Comparison of ENCODE assay signal across 19 cellular contexts in genomic region chr16:2950773-2951172, GRCh38. TPM values are rescaled to one million over a fixed set of nuclear protein-coding genes. Genes with fewer than 3 reads are reported as not detected.
DNase-seq lines count a peak whose midpoint lies in the region; ATAC-seq, FAIRE-seq and TF ChIP-seq lines count a peak whose summit lies in the region.
"Had no signal": no experiment of that assay in that cellular context is flagged by ENCODE, and none has a peak within 500 bp of the region (broad histone marks: within the 10 kb centered on the region; RNA-seq: fewer than 3 reads in every experiment).

No MANE protein-coding gene starts in this region.

- WGBS in K562 (ENCODE audit: insufficient coverage, low coverage, missing lambda C conversion rate): 14% methylated on average over 16 of the region's 16 CpGs
- WGBS in transverse colon (ENCODE audit: low coverage in 1 of 2), 2 donors: 85% methylated on average over 16 of the region's 16 CpGs; no CpG with 5 or more reads in 1 of the 2 donors

- H2AFZ ChIP-seq in K562 (ENCODE audit: low read depth, low read length): no peak overlapping the region
- H2AFZ ChIP-seq: GM23338 had no signal

- H4K20me1 ChIP-seq in K562 (replicated peaks; ENCODE audit: control insufficient read depth, insufficient read depth, low read length): 0 out of 2 replicates have a peak, but pooled peaks cover 10% of the 10 kb centered on the region

- TF ChIP-seq POLR2A in K562 (conservative IDR thresholded peaks at IDR 0.05) (no peak), transverse colon (IDR thresholded peaks at IDR 0.05) (no peak)

- no peaks in the 10 kb centered on the region for H3K9me3 Mint-ChIP-seq in activated naive CD4-positive, alpha-beta T cell treated with anti-CD3 and anti-CD28 coated beads, Interleukin-2, amount 10 ng/mL, durations not matched to agents 7 days and 5 days
- H3K9me3 Mint-ChIP-seq in activated naive CD4-positive, alpha-beta T cell treated with anti-CD3 and anti-CD28 coated beads for 36 hours: no peaks in the 10 kb centered on the region
- no peaks in the 10 kb centered on the region for H3K9me3 Mint-ChIP-seq in stimulated activated naive B cell treated with anti-CD40 and anti-IgM and Interleukin-4, amounts not matched to agents 10 μg/mL and 1 μg/mL and 100 μg/mL, for 72 hours
- H3K9me3 Mint-ChIP-seq: CD4-positive, alpha-beta T cell; GM23338 had no signal

- peak overlapping the region; percentile 70 for H3K27ac Mint-ChIP-seq in activated naive CD4-positive, alpha-beta T cell treated with anti-CD3 and anti-CD28 coated beads, Interleukin-2, amount 10 ng/mL, durations not matched to agents 7 days and 5 days
- no peak overlapping the region for H3K27ac Mint-ChIP-seq in activated naive CD4-positive, alpha-beta T cell treated with anti-CD3 and anti-CD28 coated beads for 36 hours
- H3K27ac Mint-ChIP-seq in stimulated activated naive B cell treated with anti-CD40 and anti-IgM and Interleukin-4, amounts not matched to agents 10 μg/mL and 1 μg/mL and 100 μg/mL, for 72 hours: peak overlapping the region; percentile 37
- H3K27ac Mint-ChIP-seq: CD4-positive, alpha-beta T cell; GM23338 had no signal

- in situ Hi-C loops in K562 (cut with MboI): no loop called here
- in situ Hi-C loops in transverse colon (cut with MboI; ENCODE audit: low pct_ligation_motif_present in 1 of 4, low pct_unique_long_range_greater_than_20kb in 1 of 4, low sequenced_read_pairs in 3 of 4): no loop called here

- CTCF ChIA-PET in activated naive CD4-positive, alpha-beta T cell treated with anti-CD3 and anti-CD28 coated beads, Interleukin-2, amount 10 ng/mL, durations not matched to agents 7 days and 5 days (lab: Charles Lee): interaction anchor here (1.1 kb wide), 1 partner anchor 13 kb away, joined by 4 read pairs; the partner anchor contains the start of gene KREMEN2
- CTCF ChIA-PET in activated naive CD4-positive, alpha-beta T cell treated with anti-CD3 and anti-CD28 coated beads for 36 hours (lab: Charles Lee): no interaction called here
- CTCF ChIA-PET in K562 (lab: Yijun Ruan, JAX; ENCODE audit: low intra/inter-chr PET ratio): interaction anchor here (1.1 kb wide), 1 partner anchor 11 kb away, joined by 4 read pairs; no protein-coding TSS in a partner anchor

- peak; percentile 62 for FAIRE-seq in K562 (lab: Jason Lieb, UNC)
- FAIRE-seq: D721Med, G401.6, GM12892, GM18507, H54 had no signal

- H3K27ac ChIP-seq in K562 (ENCODE audit: extremely low read depth, low read depth, low read length) (no peak overlapping the region), transverse colon (no peak overlapping the region)
- H3K27ac ChIP-seq: C4-2B had no signal

- peaks cover 14% of the 10 kb centered on the region for H3K27me3 Mint-ChIP-seq in activated naive CD4-positive, alpha-beta T cell treated with anti-CD3 and anti-CD28 coated beads, Interleukin-2, amount 10 ng/mL, durations not matched to agents 7 days and 5 days
- H3K27me3 Mint-ChIP-seq in activated naive CD4-positive, alpha-beta T cell treated with anti-CD3 and anti-CD28 coated beads for 36 hours (ENCODE audit: low read depth): no peaks in the 10 kb centered on the region
- H3K27me3 Mint-ChIP-seq in stimulated activated naive B cell treated with anti-CD40 and anti-IgM and Interleukin-4, amounts not matched to agents 10 μg/mL and 1 μg/mL and 100 μg/mL, for 72 hours: peaks cover 5 to 15% of the 10 kb centered on the region in 2 donors
- H3K27me3 Mint-ChIP-seq: CD4-positive, alpha-beta T cell had no signal

- no peaks in the 10 kb centered on the region for H3K9me1 ChIP-seq in K562 (ENCODE audit: control insufficient read depth, insufficient read depth, low read length)

- peak in 1 of 2 experiments; percentile 48; a peak in 2 of 4 replicates for TF ChIP-seq RAD21 in K562 (CRISPR knock-in tag; conservative IDR thresholded peaks at IDR 0.05 in 1 of 2, IDR thresholded peaks at IDR 0.05 in 1 of 2)

- peak; percentile 51 to 82 (median 61) for TF ChIP-seq CTCF in K562 (IDR thresholded peaks at IDR 0.05 in 2 of 3, conservative IDR thresholded peaks at IDR 0.05 in 1 of 3; ENCODE audit: insufficient read depth in 2 of 3, low read depth in 1 of 3, low read length in 3 of 3)
- TF ChIP-seq CTCF in transverse colon (IDR thresholded peaks at IDR 0.05): no peak

- peak overlapping the region in 1 of 2 experiments; percentile 81; a peak in 2 of 4 replicates for H3K9ac ChIP-seq in K562 (ENCODE audit: insufficient read depth in 1 of 2, low read depth in 2 of 2, low read length in 2 of 2)

- H3K4me3 ChIP-seq in H7 (ENCODE audit: insufficient read depth, low read depth, low read length) (no peak overlapping the region), K562 (no peak overlapping the region), transverse colon (no peak overlapping the region)
- H3K4me3 ChIP-seq: GM23338 had no signal

- no peak overlapping the region for H3K4me3 Mint-ChIP-seq in activated naive CD4-positive, alpha-beta T cell treated with anti-CD3 and anti-CD28 coated beads, Interleukin-2, amount 10 ng/mL, durations not matched to agents 7 days and 5 days
- no peak overlapping the region for H3K4me3 Mint-ChIP-seq in activated naive CD4-positive, alpha-beta T cell treated with anti-CD3 and anti-CD28 coated beads for 36 hours
- H3K4me3 Mint-ChIP-seq in stimulated activated naive B cell treated with anti-CD40 and anti-IgM and Interleukin-4, amounts not matched to agents 10 μg/mL and 1 μg/mL and 100 μg/mL, for 72 hours: no peak overlapping the region
- H3K4me3 Mint-ChIP-seq: CD4-positive, alpha-beta T cell; GM23338 had no signal

- H3K4me1 ChIP-seq in K562 (replicated peaks in 1 of 2; ENCODE audit: control insufficient read depth in 2 of 2, insufficient read depth in 2 of 2, low read length in 2 of 2) (peaks cover 0 to 48% of the 10 kb centered on the region in 2 experiments; a peak in 3 of 5 replicates), transverse colon (peaks cover 0 to 5% (median 3%) of the 10 kb centered on the region in 4 donors)

- POLR2A ChIA-PET in K562 (lab: Yijun Ruan, JAX): interaction anchor here (0.6 to 1.8 kb wide), 4 partner anchors 11 to 239 kb away, joined by 3 to 6 read pairs (median 4); no protein-coding TSS in a partner anchor

- ATAC-seq in K562: peak; percentile 91
- ATAC-seq in stimulated activated naive B cell treated with anti-CD40 and anti-IgM and Interleukin-4, amounts not matched to agents 10 μg/mL and 1 μg/mL and 100 μg/mL, for 72 hours (replicated peaks): peak in 1 of 2 donors; percentile 26
- ATAC-seq: GM23338, HCT116 had no signal

- H3K27me3 ChIP-seq in H7 (ENCODE audit: control insufficient read depth, insufficient read depth, low read length) (no peaks in the 10 kb centered on the region), K562 (ENCODE audit: control insufficient read depth in 2 of 2, insufficient read depth in 2 of 2, low read length in 2 of 2) (peaks cover 12 to 33% of the 10 kb centered on the region in 2 experiments), transverse colon (peaks cover 20% of the 10 kb centered on the region)

- H3K79me2 ChIP-seq in K562 (ENCODE audit: control insufficient read depth, insufficient read depth, low read length): no peaks in the 10 kb centered on the region

- BruUV-seq in K562 (replicated peaks; lab: Mats Ljungman, UMichigan): no TSS peak

- H3K36me3 ChIP-seq in H7 (replicated peaks; ENCODE audit: control insufficient read depth, insufficient read depth, low read length) (no peaks in the 10 kb centered on the region), K562 (ENCODE audit: control insufficient read depth, insufficient read depth, low read length) (no peaks in the 10 kb centered on the region), transverse colon (no peaks in the 10 kb centered on the region)

- TF ChIP-seq EP300 in K562 (IDR thresholded peaks at IDR 0.05; ENCODE audit: low read length) (no peak), transverse colon (IDR thresholded peaks at IDR 0.05; ENCODE audit: low read depth) (no peak)

- no peak overlapping the region for H3K4me2 ChIP-seq in K562 (ENCODE audit: insufficient read depth, low read length)
- H3K4me2 ChIP-seq: GM23338 had no signal

- intact Hi-C loops in activated naive CD4-positive, alpha-beta T cell treated with anti-CD3 and anti-CD28 coated beads for 36 hours (cut with micrococcal nuclease): no loop called here
- intact Hi-C loops in K562 (cut with micrococcal nuclease) (no loop called here), transverse colon (cut with DNase I; ENCODE audit: low total_unique reads) (no loop called here)

- no peaks in the 10 kb centered on the region for H3K9me3 ChIP-seq in K562 (replicated peaks; ENCODE audit: control insufficient read depth, insufficient read depth, low read depth, low read length)
- no peaks in the 10 kb centered on the region for H3K9me3 ChIP-seq in transverse colon
- H3K9me3 ChIP-seq: Caco-2 had no signal

- no peak for DNase-seq in activated naive CD4-positive, alpha-beta T cell treated with anti-CD3 and anti-CD28 coated beads, Interleukin-2, amount 10 ng/mL, durations not matched to agents 7 days and 5 days
- DNase-seq in activated naive CD4-positive, alpha-beta T cell treated with anti-CD3 and anti-CD28 coated beads for 36 hours: no peak
- DNase-seq in H7 (peak; percentile 41), K562 (ENCODE audit: extremely low read depth in 1 of 4, low spot score in 3 of 4) (peak in 3 of 4 experiments; percentile 43 to 59 (median 44)), transverse colon (no peak), NCI-H345 (lab: John Stamatoyannopoulos, UW) (no peak)
- no peak for DNase-seq in stimulated activated naive B cell treated with anti-CD40 and anti-IgM and Interleukin-4, amounts not matched to agents 10 μg/mL and 1 μg/mL and 100 μg/mL, for 72 hours
- DNase-seq in activated naive CD4-positive, alpha-beta T cell treated with Interleukin-2 at 50 U/mL for 16 hours: no peak
- DNase-seq: 8988T; Caco-2; CD4-positive, alpha-beta T cell had no signal

- no peaks in the 10 kb centered on the region for H3K4me1 Mint-ChIP-seq in activated naive CD4-positive, alpha-beta T cell treated with anti-CD3 and anti-CD28 coated beads, Interleukin-2, amount 10 ng/mL, durations not matched to agents 7 days and 5 days
- peaks cover 1% of the 10 kb centered on the region for H3K4me1 Mint-ChIP-seq in activated naive CD4-positive, alpha-beta T cell treated with anti-CD3 and anti-CD28 coated beads for 36 hours (ENCODE audit: low read depth)
- H3K4me1 Mint-ChIP-seq in stimulated activated naive B cell treated with anti-CD40 and anti-IgM and Interleukin-4, amounts not matched to agents 10 μg/mL and 1 μg/mL and 100 μg/mL, for 72 hours: peaks cover under 1 to 14% of the 10 kb centered on the region in 2 donors

- H3K36me3 Mint-ChIP-seq in activated naive CD4-positive, alpha-beta T cell treated with anti-CD3 and anti-CD28 coated beads, Interleukin-2, amount 10 ng/mL, durations not matched to agents 7 days and 5 days: peaks cover 6% of the 10 kb centered on the region
- H3K36me3 Mint-ChIP-seq in activated naive CD4-positive, alpha-beta T cell treated with anti-CD3 and anti-CD28 coated beads for 36 hours (ENCODE audit: low read depth): peaks cover 3% of the 10 kb centered on the region
- H3K36me3 Mint-ChIP-seq in stimulated activated naive B cell treated with anti-CD40 and anti-IgM and Interleukin-4, amounts not matched to agents 10 μg/mL and 1 μg/mL and 100 μg/mL, for 72 hours: peaks cover 12 to 21% of the 10 kb centered on the region in 2 donors

RNA-seq across cellular contexts. Expression of gene KREMEN2, which starts 13.3 kb away (rescaled TPM):
- not detected for total RNA-seq in activated naive CD4-positive, alpha-beta T cell treated with anti-CD3 and anti-CD28 coated beads for 36 hours
- 17.6 and 20.9 TPM in 2 replicates for total RNA-seq in H7 (2014; rRNA removed; shearing (Covaris generic))
- 1.7 and 9.3 TPM in 2 replicates for total RNA-seq in K562 (2011; cell fraction: chromatin; rRNA removed; ENCODE audit: low replicate concordance)
- total RNA-seq in K562 (2011; cell fraction: nucleolus; rRNA removed): 17.9 and 19.0 TPM in 2 replicates
- total RNA-seq in K562 (2011; cell fraction: nucleoplasm; rRNA removed): 5.8 and 6.7 TPM in 2 replicates
- total RNA-seq in K562 (2014; rRNA removed) (7.7 and 8.6 TPM in 2 replicates), K562 (2014; rRNA removed; fragmentation: Illumina TruSeq; extraction: Trizol) (0.67 and 0.84 TPM in 2 replicates), K562 (2015; rRNA removed; fragmentation: Illumina TruSeq; extraction: Trizol) (1.5 and 2.0 TPM in 2 replicates), K562 (2021) (7.6 and 8.2 TPM in 2 replicates), transverse colon (1 to 10 TPM in 2 of 4 donors, under 1 TPM in 1, not detected in 1; 0.79 to 3.2 (median 1.1) TPM)
- polyA plus RNA-seq in K562 (2011; rRNA removed) (1.4 and 3.1 TPM in 2 replicates), K562 (2014; fragmentation: Illumina TruSeq; extraction: Trizol) (0.25 and 1.5 TPM in 2 replicates), K562 (2014; fragmentation: Nextera tagmentation; extraction: Ambion mirVana) (under 1 TPM in 1 of 2 experiments, not detected in 1; 0.04 TPM), K562 (2014; rRNA removed) (7.1 and 7.5 TPM in 2 replicates)
- polyA plus RNA-seq in K562 (2011; cell fraction: cytosol; rRNA removed): 3.1 and 10.2 TPM in 2 replicates
- polyA plus RNA-seq in K562 (2011; cell fraction: nucleus; rRNA removed): 14.7 and 20.3 TPM in 2 replicates
- 1.2 and 3.0 TPM in 2 replicates for polyA plus RNA-seq in K562 (2012)
- 0.21 and 0.30 TPM in 2 replicates for polyA minus RNA-seq in K562 (2011; rRNA and poly(A)+ RNA removed)
- polyA minus RNA-seq in K562 (2011; cell fraction: cytosol; rRNA and poly(A)+ RNA removed): 2.8 and 2.9 TPM in 2 replicates
- 2.4 and 2.9 TPM in 2 replicates for polyA minus RNA-seq in K562 (2011; cell fraction: nucleus; rRNA and poly(A)+ RNA removed)
- total RNA-seq: CD4-positive, alpha-beta T cell had no signal

RNA-seq across cellular contexts. Expression of gene PAQR4, which starts 18.4 kb away (rescaled TPM):
- 10 to 100 TPM; 25.8 to 28.2 TPM for total RNA-seq in activated naive CD4-positive, alpha-beta T cell treated with anti-CD3 and anti-CD28 coated beads for 36 hours
- 62.6 and 65.6 TPM in 2 replicates for total RNA-seq in H7 (2014; rRNA removed; shearing (Covaris generic))
- total RNA-seq in K562 (2011; cell fraction: chromatin; rRNA removed; ENCODE audit: low replicate concordance): 19.5 and 61.4 TPM in 2 replicates
- 51.0 and 53.6 TPM in 2 replicates for total RNA-seq in K562 (2011; cell fraction: nucleolus; rRNA removed)
- total RNA-seq in K562 (2011; cell fraction: nucleoplasm; rRNA removed): 31.3 and 34.3 TPM in 2 replicates
- total RNA-seq in K562 (2014; rRNA removed): 25.3 and 30.1 TPM in 2 replicates
- 8.2 and 10.7 TPM in 2 replicates for total RNA-seq in K562 (2014; rRNA removed; fragmentation: Illumina TruSeq; extraction: Trizol)
- total RNA-seq in K562 (2015; rRNA removed; fragmentation: Illumina TruSeq; extraction: Trizol): 19.5 and 22.0 TPM in 2 replicates
- total RNA-seq in K562 (2021): 40.4 TPM in 2 replicates
- 11.6 and 14.6 TPM in 2 replicates for polyA plus RNA-seq in K562 (2011; rRNA removed)
- polyA plus RNA-seq in K562 (2011; cell fraction: cytosol; rRNA removed): 16.4 and 41.9 TPM in 2 replicates
- 40.3 and 69.3 TPM in 2 replicates for polyA plus RNA-seq in K562 (2011; cell fraction: nucleus; rRNA removed)
- polyA plus RNA-seq in K562 (2012): 21.4 and 26.0 TPM in 2 replicates
- 21.1 and 27.8 TPM in 2 replicates for polyA plus RNA-seq in K562 (2014; fragmentation: Illumina TruSeq; extraction: Trizol)
- 1 to 10 TPM in 1 of 2 experiments, under 1 TPM in 1; 0.62 to 1.0 TPM for polyA plus RNA-seq in K562 (2014; fragmentation: Nextera tagmentation; extraction: Ambion mirVana)
- 28.9 and 31.6 TPM in 2 replicates for polyA plus RNA-seq in K562 (2014; rRNA removed)
- polyA minus RNA-seq in K562 (2011; rRNA and poly(A)+ RNA removed): 4.7 and 8.4 TPM in 2 replicates
- polyA minus RNA-seq in K562 (2011; cell fraction: cytosol; rRNA and poly(A)+ RNA removed): 13.9 and 18.4 TPM in 2 replicates
- polyA minus RNA-seq in K562 (2011; cell fraction: nucleus; rRNA and poly(A)+ RNA removed): 10.0 and 12.0 TPM in 2 replicates
- 1 to 10 TPM in 3 of 4 donors, not detected in 1; 3.0 to 5.9 (median 4.4) TPM for total RNA-seq in transverse colon

RNA-seq across cellular contexts. Expression of gene PKMYT1, which starts 29.5 kb away (rescaled TPM):
- total RNA-seq in activated naive CD4-positive, alpha-beta T cell treated with anti-CD3 and anti-CD28 coated beads for 36 hours: 100 to 1,000 TPM; 128 to 136 TPM
- total RNA-seq in H7 (2014; rRNA removed; shearing (Covaris generic)): 85.4 and 94.0 TPM in 2 replicates
- total RNA-seq in K562 (2011; cell fraction: chromatin; rRNA removed; ENCODE audit: low replicate concordance): 71.6 and 270 TPM in 2 replicates
- 273 and 293 TPM in 2 replicates for total RNA-seq in K562 (2011; cell fraction: nucleolus; rRNA removed)
- total RNA-seq in K562 (2011; cell fraction: nucleoplasm; rRNA removed): 141 and 143 TPM in 2 replicates
- total RNA-seq in K562 (2014; rRNA removed) (85.5 and 110 TPM in 2 replicates), K562 (2014; rRNA removed; fragmentation: Illumina TruSeq; extraction: Trizol) (19.7 and 21.6 TPM in 2 replicates), K562 (2015; rRNA removed; fragmentation: Illumina TruSeq; extraction: Trizol) (37.8 and 42.5 TPM in 2 replicates), K562 (2021) (187 and 201 TPM in 2 replicates), transverse colon (1 to 10 TPM in 2 of 4 donors, under 1 TPM in 1, not detected in 1; 0.55 to 3.6 (median 3.0) TPM)
- polyA plus RNA-seq in K562 (2011; rRNA removed) (18.7 and 48.0 TPM in 2 replicates), K562 (2014; fragmentation: Illumina TruSeq; extraction: Trizol) (45.6 and 100 TPM in 2 replicates), K562 (2014; fragmentation: Nextera tagmentation; extraction: Ambion mirVana) (10 to 100 TPM in 1 of 2 experiments, 1 to 10 TPM in 1; 8.7 to 12.8 TPM), K562 (2014; rRNA removed) (84.1 and 112 TPM in 2 replicates)
- 32.9 and 123 TPM in 2 replicates for polyA plus RNA-seq in K562 (2011; cell fraction: cytosol; rRNA removed)
- 203 and 375 TPM in 2 replicates for polyA plus RNA-seq in K562 (2011; cell fraction: nucleus; rRNA removed)
- 106 and 151 TPM in 2 replicates for polyA plus RNA-seq in K562 (2012)
- polyA minus RNA-seq in K562 (2011; rRNA and poly(A)+ RNA removed): 6.2 and 8.2 TPM in 2 replicates
- 33.3 and 34.1 TPM in 2 replicates for polyA minus RNA-seq in K562 (2011; cell fraction: cytosol; rRNA and poly(A)+ RNA removed)
- polyA minus RNA-seq in K562 (2011; cell fraction: nucleus; rRNA and poly(A)+ RNA removed): 65.0 and 81.9 TPM in 2 replicates

RNA-seq across cellular contexts. Expression of gene FLYWCH1, which starts 39.0 kb away (rescaled TPM):
- 10 to 100 TPM; 33.5 to 35.4 TPM for total RNA-seq in activated naive CD4-positive, alpha-beta T cell treated with anti-CD3 and anti-CD28 coated beads for 36 hours
- total RNA-seq in H7 (2014; rRNA removed; shearing (Covaris generic)): 22.7 and 33.5 TPM in 2 replicates
- 17.5 and 43.7 TPM in 2 replicates for total RNA-seq in K562 (2011; cell fraction: chromatin; rRNA removed; ENCODE audit: low replicate concordance)
- 32.5 and 32.6 TPM in 2 replicates for total RNA-seq in K562 (2011; cell fraction: nucleolus; rRNA removed)
- 23.0 and 25.4 TPM in 2 replicates for total RNA-seq in K562 (2011; cell fraction: nucleoplasm; rRNA removed)
- 27.0 and 32.8 TPM in 2 replicates for total RNA-seq in K562 (2014; rRNA removed)
- 2.2 and 2.5 TPM in 2 replicates for total RNA-seq in K562 (2014; rRNA removed; fragmentation: Illumina TruSeq; extraction: Trizol)
- 10.3 and 11.3 TPM in 2 replicates for total RNA-seq in K562 (2015; rRNA removed; fragmentation: Illumina TruSeq; extraction: Trizol)
- total RNA-seq in K562 (2021): 32.7 and 33.6 TPM in 2 replicates
- polyA plus RNA-seq in K562 (2011; rRNA removed): 6.1 and 8.4 TPM in 2 replicates
- 11.7 and 27.6 TPM in 2 replicates for polyA plus RNA-seq in K562 (2011; cell fraction: cytosol; rRNA removed)
- polyA plus RNA-seq in K562 (2011; cell fraction: nucleus; rRNA removed): 18.7 and 32.5 TPM in 2 replicates
- 15.4 and 25.6 TPM in 2 replicates for polyA plus RNA-seq in K562 (2012)
- 11.6 and 13.2 TPM in 2 replicates for polyA plus RNA-seq in K562 (2014; fragmentation: Illumina TruSeq; extraction: Trizol)
- under 1 TPM; 0.18 to 0.52 TPM for polyA plus RNA-seq in K562 (2014; fragmentation: Nextera tagmentation; extraction: Ambion mirVana)
- 18.7 and 20.4 TPM in 2 replicates for polyA plus RNA-seq in K562 (2014; rRNA removed)
- 2.1 and 5.8 TPM in 2 replicates for polyA minus RNA-seq in K562 (2011; rRNA and poly(A)+ RNA removed)
- 8.8 and 13.6 TPM in 2 replicates for polyA minus RNA-seq in K562 (2011; cell fraction: cytosol; rRNA and poly(A)+ RNA removed)
- polyA minus RNA-seq in K562 (2011; cell fraction: nucleus; rRNA and poly(A)+ RNA removed): 10.6 and 11.7 TPM in 2 replicates
- total RNA-seq in transverse colon: 10 to 100 TPM; 29.1 to 59.1 (median 34.6) TPM

Comparison
In these comparisons a context has a peak if more than half of its experiments do, and no peak if none do; other contexts are left out.
1. DNase-seq: peak in H7 (single experiment) and K562 (3 of 4); none in activated naive CD4-positive, alpha-beta T cell treated with anti-CD3 and anti-CD28 coated beads, Interleukin-2, amount 10 ng/mL, durations not matched to agents 7 days and 5 days (single experiment), activated naive CD4-positive, alpha-beta T cell treated with anti-CD3 and anti-CD28 coated beads for 36 hours (single experiment), stimulated activated naive B cell treated with anti-CD40 and anti-IgM and Interleukin-4, amounts not matched to agents 10 μg/mL and 1 μg/mL and 100 μg/mL, for 72 hours (single experiment), transverse colon (single experiment), NCI-H345 (single experiment) and activated naive CD4-positive, alpha-beta T cell treated with Interleukin-2 at 50 U/mL for 16 hours (single experiment).
2. CTCF ChIP-seq: peak in K562 (3 of 3); none in transverse colon (0 of 5).
3. RNA of gene PKMYT1, which starts 29.5 kb away (total RNA-seq): 128 to 136 TPM in activated naive CD4-positive, alpha-beta T cell treated with anti-CD3 and anti-CD28 coated beads for 36 hours, 85.4 to 94.0 TPM in H7 and 19.7 to 293 TPM in K562; 0.55 to 3.6 TPM in transverse colon; every median in the first group is over 4 times any median in the second.